8 cellular contexts compared by ENCODE assay signal in the genomic region with DNA sequence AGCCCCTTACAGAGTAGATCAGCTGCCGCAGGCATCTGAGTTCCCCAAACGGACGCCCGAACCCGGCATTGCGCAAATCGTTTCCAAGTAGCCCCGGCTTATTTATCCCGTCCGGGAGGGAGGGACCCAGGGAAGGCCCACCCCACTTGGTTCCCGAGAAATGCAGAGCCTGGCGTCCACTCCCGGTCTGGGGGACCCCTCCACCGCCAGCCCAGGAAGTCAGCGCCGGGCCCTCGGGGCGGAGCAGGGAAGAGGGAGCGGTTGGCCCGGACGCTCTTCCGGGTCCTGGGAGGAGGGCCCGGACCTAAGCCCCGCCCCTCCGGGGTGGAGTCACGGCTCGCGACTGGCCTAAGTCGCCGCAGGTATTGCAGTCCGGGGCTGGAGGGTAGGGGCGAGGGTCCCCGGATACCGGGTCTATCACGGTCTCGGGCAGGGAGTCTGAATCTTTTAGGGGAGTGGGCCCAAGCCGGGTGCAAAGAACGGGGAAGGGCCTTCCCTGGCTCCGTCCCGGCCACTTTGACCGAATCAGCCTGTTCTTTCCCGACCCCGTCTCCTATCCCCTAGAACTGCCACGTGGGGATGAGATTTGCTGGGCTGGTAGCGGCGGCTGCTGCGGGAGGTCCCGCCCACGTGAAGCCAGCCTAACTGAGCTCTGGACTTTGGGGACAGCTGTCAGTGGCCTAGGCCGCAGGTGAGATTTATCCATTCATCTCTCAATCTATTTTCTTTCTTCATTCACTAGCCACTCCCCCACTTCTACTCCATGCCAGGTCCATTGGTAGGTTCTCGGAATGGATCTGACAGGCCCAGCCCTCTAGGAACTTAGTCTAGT. TPM values are rescaled to one million over a fixed set of nuclear protein-coding genes. Genes with fewer than 3 reads are reported as not detected.
DNase-seq lines count a peak whose midpoint lies in the region; ATAC-seq and TF ChIP-seq lines count a peak whose summit lies in the region.

RABEPK (plus strand) TSS at position 327 of the 832 bp plus-strand sequence. CDS start 2,472 bp downstream, outside the sequence.

- no peaks in the 10 kb centered on the region for H3K27me3 Mint-ChIP-seq in activated B cell treated with CpG ODN at 0.5 μM for 24 hours

- H3K4me3 ChIP-seq in AG04449 (ENCODE audit: low read depth, low read length) = peak within 1 kb of the TSS; percentile 88

- peak within 1 kb of the TSS; percentile 94 for H3K4me3 Mint-ChIP-seq in activated B cell treated with CpG ODN at 0.5 μM for 24 hours

- peak within 1 kb of the TSS; percentile 74 for H3K27ac ChIP-seq in caudate nucleus (ENCODE audit: low read depth, low read length)

- H3K4me1 Mint-ChIP-seq in activated B cell treated with CpG ODN at 0.5 μM for 24 hours = peaks cover 13% of the 10 kb centered on the region

- TF ChIP-seq CTCF in AG04449 (IDR thresholded peaks at IDR 0.05; ENCODE audit: insufficient read depth, low read length, missing control alignments) (no peak), activated B cell treated with CpG ODN at 0.5 μM for 24 hours (IDR thresholded peaks at IDR 0.05) (no peak)

- POLR2A ChIA-PET in AG04449 (lab: Yijun Ruan, JAX) = interaction anchor here (0.9 to 1.2 kb wide), 2 partner anchors 9 to 25 kb away, joined by 3 read pairs; no protein-coding TSS in a partner anchor
- POLR2A ChIA-PET in activated B cell treated with CpG ODN at 0.5 μM for 24 hours (lab: Charles Lee) = interaction anchor here (0.5 to 3.0 kb wide), 13 partner anchors 10 to 346 kb away, joined by 3 to 36 read pairs (median 6); partner anchors contain the start of genes GAPVD1, HSPA5 and PPP6C

- peak; percentile 86 for ATAC-seq in GM18873 (IDR thresholded peaks at IDR 0.05; ENCODE audit: low FRiP score, unreplicated experiment)
- peak; percentile 96 for ATAC-seq in HG03139 (IDR thresholded peaks at IDR 0.05; ENCODE audit: unreplicated experiment)
- ATAC-seq in activated B cell treated with CpG ODN at 0.5 μM for 24 hours (ENCODE audit: low read depth) = peak; percentile 98

- peak within 1 kb of the TSS; percentile 92 for H3K27ac Mint-ChIP-seq in activated B cell treated with CpG ODN at 0.5 μM for 24 hours

- H3K36me3 Mint-ChIP-seq in activated B cell treated with CpG ODN at 0.5 μM for 24 hours (ENCODE audit: low read depth) = peaks cover 20% of the 10 kb centered on the region

- CTCF ChIA-PET in AG04449 (lab: Yijun Ruan, JAX) = interaction anchor here (1.4 kb wide), 1 partner anchor 10 kb away, joined by 6 read pairs; no protein-coding TSS in a partner anchor
- CTCF ChIA-PET in activated B cell treated with CpG ODN at 0.5 μM for 24 hours (lab: Charles Lee) = no interaction called here

- intact Hi-C loops in activated B cell treated with CpG ODN at 0.5 μM for 24 hours (cut with micrococcal nuclease) = loop anchor here (1.0 to 2.0 kb wide), 6 partner anchors 11 to 430 kb away; partner anchors contain the start of genes ARPC5L, GAPVD1, HSPA5 and NR6A1

- H3K9me3 Mint-ChIP-seq in activated B cell treated with CpG ODN at 0.5 μM for 24 hours = no peaks in the 10 kb centered on the region

- DNase-seq in AG04449 (ENCODE audit: low read depth, low spot score) (peak; percentile 72), NCI-H2227 (lab: John Stamatoyannopoulos, UW; ENCODE audit: unreplicated experiment) (peak; percentile 94), activated B cell treated with CpG ODN at 0.5 μM for 24 hours (peak; percentile 95), caudate nucleus (lab: John Stamatoyannopoulos, UW) (peak in 60 of 61 donors; percentile 45 to 94 (median 83)), inferior parietal cortex (ENCODE audit: extremely low spot score) (peak; percentile 93)
- DNase-seq in stimulated activated CD4-positive, alpha-beta T cell treated with anti-CD3 and anti-CD28 coated beads, Interleukin-12 subunit alpha, Interleukin-12 subunit beta, amount 100 ng/mL, for 24 hours (ENCODE audit: low read depth in 2 of 2) = peak; percentile 74 to 93

RNA-seq across cellular contexts. Expression of gene RABEPK, which starts in this region (rescaled TPM):
- 19.1 and 19.4 TPM in 2 replicates for total RNA-seq in activated B cell treated with CpG ODN at 0.5 μM for 24 hours

Comparison
In these comparisons a context has a peak if more than half of its experiments do, and no peak if none do; other contexts are left out.
1. Peak in every context shown above with its lines: DNase-seq, ATAC-seq, H3K4me3 ChIP-seq and H3K27ac ChIP-seq.